15 cellular contexts compared by ENCODE assay signal in the genomic region with DNA sequence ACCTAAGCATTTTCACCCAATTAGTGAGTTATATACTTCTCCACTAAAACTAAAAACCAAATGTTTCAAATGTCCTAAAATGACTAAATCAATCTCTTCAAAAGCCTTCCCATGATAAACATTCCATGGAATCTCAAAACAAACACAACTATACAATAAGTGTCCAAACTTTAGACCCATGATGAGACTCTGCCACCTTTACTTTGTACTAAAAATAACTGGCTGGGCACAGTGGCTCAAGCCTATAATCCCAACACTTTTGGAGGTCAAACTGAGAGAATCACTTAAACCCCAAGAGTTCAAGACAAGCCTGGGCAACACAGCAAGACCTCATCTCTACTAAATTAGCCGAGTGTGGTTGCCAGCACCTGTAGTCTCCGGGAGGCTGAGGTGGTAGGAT.
DNase-seq lines count a peak whose midpoint lies in the region; ATAC-seq, FAIRE-seq and TF ChIP-seq lines count a peak whose summit lies in the region.
"Had no signal": no experiment of that assay in that cellular context is flagged by ENCODE, and none has a peak within 500 bp of the region (broad histone marks: within the 10 kb centered on the region; RNA-seq: fewer than 3 reads in every experiment).

No MANE protein-coding gene starts in this region.

- no peaks in the 10 kb centered on the region for H3K79me2 ChIP-seq in GM12878 (ENCODE audit: control insufficient read depth, insufficient read depth, low read length)

- H3K4me2 ChIP-seq in GM12878 (ENCODE audit: control insufficient read depth, insufficient read depth): no peak overlapping the region
- H3K4me2 ChIP-seq: PC-9 had no signal

- H3K27me3 Mint-ChIP-seq in natural killer cell (ENCODE audit: low read depth in 2 of 2): no peaks in the 10 kb centered on the region
- no peaks in the 10 kb centered on the region for H3K27me3 Mint-ChIP-seq in natural killer cell treated with Interleukin-12 subunit alpha and Interleukin-12 subunit beta and Interleukin-15 and Interleukin-18, amount 100 ng/mL, for 72 hours
- H3K27me3 Mint-ChIP-seq: CD4-positive, CD25-positive, alpha-beta regulatory T cell had no signal

- intact Hi-C loops in natural killer cell (cut with micrococcal nuclease): no loop called here
- intact Hi-C loops in GM12878 (cut with micrococcal nuclease; ENCODE audit: unreplicated experiment): no loop called here

- BruUV-seq in GM12878 (replicated peaks; lab: Mats Ljungman, UMichigan): no TSS peak

- H3K4me1 Mint-ChIP-seq in natural killer cell: peaks cover 25 to 39% of the 10 kb centered on the region in 2 donors
- peaks cover 43 to 47% of the 10 kb centered on the region in 2 donors for H3K4me1 Mint-ChIP-seq in natural killer cell treated with Interleukin-12 subunit alpha and Interleukin-12 subunit beta and Interleukin-15 and Interleukin-18, amount 100 ng/mL, for 72 hours (ENCODE audit: low read depth in 2 of 2)

- in situ Hi-C loops in GM12878 (cut with MboI): no loop called here

- 100% methylated on average over 2 of the region's 2 CpGs for WGBS in GM12878 (ENCODE audit: insufficient coverage, insufficient replicate concordance, low lambda C conversion rate, missing lambda C conversion rate)
- no CpG with 5 or more reads among the region's 2 CpGs for WGBS in mesodermal cell (ENCODE audit: insufficient coverage in 2 of 2), 2 experiments
- 74 to 86% methylated on average over 2 of the region's 2 CpGs for WGBS in upper lobe of left lung, 2 donors

- H3K4me3 ChIP-seq in GM12878 (no peak overlapping the region), mesodermal cell (ENCODE audit: extremely low read depth, insufficient read depth, low read length, poor library complexity, severe bottlenecking) (no peak overlapping the region), upper lobe of left lung (no peak overlapping the region)
- H3K4me3 ChIP-seq: PC-9 had no signal

- H2AFZ ChIP-seq in GM12878 (ENCODE audit: control insufficient read depth, low read depth, low read length): no peak overlapping the region
- H2AFZ ChIP-seq: PC-9 had no signal

- H3K4me1 ChIP-seq in GM12878 (ENCODE audit: control insufficient read depth, insufficient read depth, low read length): no peaks in the 10 kb centered on the region
- peaks cover 16% of the 10 kb centered on the region for H3K4me1 ChIP-seq in mesodermal cell (ENCODE audit: control insufficient read depth, insufficient read depth, low read length, poor library complexity, severe bottlenecking)
- peaks cover 0 to 9% (median 2%) of the 10 kb centered on the region in 4 donors for H3K4me1 ChIP-seq in upper lobe of left lung

- SMC1A ChIA-PET in GM12878 (lab: Charles Lee; ENCODE audit: uncharacterized antibody, unreplicated experiment): interaction anchor here (0.7 kb wide), 1 partner anchor 223 kb away, joined by 5 read pairs; no protein-coding TSS in a partner anchor

- FAIRE-seq in GM12878 (lab: Jason Lieb, UNC): no peak
- FAIRE-seq: H54 had no signal

- H3K27ac ChIP-seq in GM12878 (ENCODE audit: control insufficient read depth, insufficient read depth) (no peak overlapping the region), mesodermal cell (ENCODE audit: low read depth, low read length, severe bottlenecking) (peak overlapping the region; percentile 5), upper lobe of left lung (peak overlapping the region in 3 of 4 donors; percentile 3 to 44 (median 3))
- H3K27ac ChIP-seq: PC-9 had no signal

- TF ChIP-seq EP300 in GM12878 (IDR thresholded peaks at IDR 0.05; ENCODE audit: borderline replicate concordance in 1 of 2, control insufficient read depth in 1 of 2, low read depth in 2 of 2, low read length in 2 of 2) (no peak), upper lobe of left lung (IDR thresholded peaks at IDR 0.05) (no peak)

- CTCF ChIA-PET in GM12878 (lab: Yijun Ruan, JAX): interaction anchor here (0.6 kb wide), 1 partner anchor 69 kb away, joined by 4 read pairs; no protein-coding TSS in a partner anchor

- DNase-seq in natural killer cell (no peak), GM12878 (ENCODE audit: low read depth, low spot score) (no peak), upper lobe of left lung (no peak), NCI-H526 treated with DMSO at 0.1 percent for 48 hours (lab: John Stamatoyannopoulos, UW) (no peak), C1 segment of cervical spinal cord (lab: John Stamatoyannopoulos, UW) (no peak)
- DNase-seq in natural killer cell treated with Interleukin-12 subunit alpha and Interleukin-12 subunit beta and Interleukin-15 and Interleukin-18, amount 100 ng/mL, for 72 hours (ENCODE audit: low spot score): no peak
- DNase-seq: Calu3, NCI-H1105 treated with DMSO at 0.1 percent for 48 hours, NCI-H187, NCI-H748 treated with DMSO at 0.1 percent for 48 hours, PC-9 had no signal

- TF ChIP-seq RAD21 in GM12878 (IDR thresholded peaks at IDR 0.05; ENCODE audit: insufficient read depth, low read depth, low read length): no peak

- H3K36me3 ChIP-seq in GM12878 (ENCODE audit: control insufficient read depth in 2 of 2, insufficient read depth in 2 of 2, low read length in 1 of 2): peaks cover 0 to 8% of the 10 kb centered on the region in 2 experiments; a peak in 3 of 4 replicates
- H3K36me3 ChIP-seq in mesodermal cell (ENCODE audit: control insufficient read depth, insufficient read depth, low read length): peaks cover 31% of the 10 kb centered on the region
- peaks cover 0 to 12% (median 0%) of the 10 kb centered on the region in 4 donors for H3K36me3 ChIP-seq in upper lobe of left lung

- no peaks in the 10 kb centered on the region for H3K36me3 Mint-ChIP-seq in natural killer cell
- peaks cover 26% of the 10 kb centered on the region for H3K36me3 Mint-ChIP-seq in natural killer cell treated with Interleukin-12 subunit alpha and Interleukin-12 subunit beta and Interleukin-15 and Interleukin-18, amount 100 ng/mL, for 72 hours

- no peaks in the 10 kb centered on the region for H3K9me3 Mint-ChIP-seq in natural killer cell
- no peaks in the 10 kb centered on the region for H3K9me3 Mint-ChIP-seq in natural killer cell treated with Interleukin-12 subunit alpha and Interleukin-12 subunit beta and Interleukin-15 and Interleukin-18, amount 100 ng/mL, for 72 hours

- peaks cover 4% of the 10 kb centered on the region; the same call in 2 of the 3 replicates for H3K9me3 ChIP-seq in GM12878 (replicated peaks; ENCODE audit: control insufficient read depth, insufficient read depth, low read length)
- H3K9me3 ChIP-seq in mesodermal cell (ENCODE audit: control insufficient read depth, low read length): no peaks in the 10 kb centered on the region
- H3K9me3 ChIP-seq in upper lobe of left lung: no peaks in the 10 kb centered on the region

- H3K9ac ChIP-seq in GM12878 (ENCODE audit: control insufficient read depth, insufficient read depth, low read length): no peak overlapping the region

- RAD21 ChIA-PET in GM12878 (lab: Charles Lee; ENCODE audit: unreplicated experiment): no interaction called here

- TF ChIP-seq CTCF in natural killer cell (IDR thresholded peaks at IDR 0.05) (no peak), GM12878 (IDR thresholded peaks at IDR 0.05 in 2 of 3, conservative IDR thresholded peaks at IDR 0.05 in 1 of 3; ENCODE audit: control insufficient read depth in 2 of 3, extremely low read depth in 1 of 3, insufficient read depth in 1 of 3, low read depth in 3 of 3, low read length in 3 of 3) (no peak), upper lobe of left lung (IDR thresholded peaks at IDR 0.05) (no peak)

- peak overlapping the region; percentile 44 to 56 for H3K27ac Mint-ChIP-seq in natural killer cell
- H3K27ac Mint-ChIP-seq in natural killer cell treated with Interleukin-12 subunit alpha and Interleukin-12 subunit beta and Interleukin-15 and Interleukin-18, amount 100 ng/mL, for 72 hours: peak overlapping the region in 1 of 2 donors; percentile 56
- H3K27ac Mint-ChIP-seq: CD4-positive, CD25-positive, alpha-beta regulatory T cell had no signal

- POLR2A ChIA-PET in GM12878 (lab: Charles Lee): no interaction called here

- ATAC-seq in natural killer cell (no peak), GM12878 (peak; percentile 36; the same call in 2 of the 3 replicates), upper lobe of left lung (ENCODE audit: low FRiP score in 2 of 2) (no peak)
- no peak for ATAC-seq in natural killer cell treated with Interleukin-12 subunit alpha and Interleukin-12 subunit beta and Interleukin-15 and Interleukin-18, amount 100 ng/mL, for 72 hours
- ATAC-seq in activated CD4-positive, CD25-positive, alpha-beta regulatory T cell treated with anti-CD3 and anti-CD28 coated beads, Interleukin-2, amount 50 U/mL, for 24 hours: no peak

- TF ChIP-seq POLR2A in GM12878 (IDR thresholded peaks at IDR 0.05; ENCODE audit: low read depth, low read length) (no peak), upper lobe of left lung (IDR thresholded peaks at IDR 0.05) (no peak)

- H3K27me3 ChIP-seq in GM12878 (replicated peaks in 1 of 2; ENCODE audit: control insufficient read depth in 2 of 2, insufficient read depth in 2 of 2, low read length in 1 of 2): no peaks in the 10 kb centered on the region
- no peaks in the 10 kb centered on the region for H3K27me3 ChIP-seq in upper lobe of left lung

- H3K4me3 Mint-ChIP-seq in natural killer cell: no peak overlapping the region
- H3K4me3 Mint-ChIP-seq in natural killer cell treated with Interleukin-12 subunit alpha and Interleukin-12 subunit beta and Interleukin-15 and Interleukin-18, amount 100 ng/mL, for 72 hours: no peak overlapping the region
- H3K4me3 Mint-ChIP-seq: CD4-positive, CD25-positive, alpha-beta regulatory T cell had no signal

- no peaks in the 10 kb centered on the region for H4K20me1 ChIP-seq in GM12878 (ENCODE audit: control insufficient read depth, insufficient read depth)

TF ChIP-seq in GM12878, 131 proteins besides CTCF, POLR2A, EP300 and RAD21:
- TF ChIP-seq RUNX3 (IDR thresholded peaks at IDR 0.05; ENCODE audit: low read length) (peak; percentile 13; the same call in 1 of the 2 replicates), NFYA (IDR thresholded peaks at IDR 0.05; ENCODE audit: borderline replicate concordance, low read depth, low read length) (no peak)
